15 cellular contexts compared by ENCODE assay signal in genomic region chr5:120152472-120152871, GRCh38.
DNase-seq lines count a peak whose midpoint lies in the region; FAIRE-seq and TF ChIP-seq lines count a peak whose summit lies in the region.
"Had no signal": no experiment of that assay in that cellular context is flagged by ENCODE, and none has a peak within 500 bp of the region (broad histone marks: within the 10 kb centered on the region; RNA-seq: fewer than 3 reads in every experiment).

No MANE protein-coding gene starts in this region.

- H3K4me3 ChIP-seq in choroid plexus epithelial cell (ENCODE audit: low read depth, low read length): no peak overlapping the region

- DNase-seq in COLO829 (ENCODE audit: low spot score) (peak; percentile 22), MV-4-11 (lab: John Stamatoyannopoulos, UW) (peak; percentile 73), choroid plexus epithelial cell (ENCODE audit: low read depth) (peak; percentile 89), myocyte (ENCODE audit: low read depth) (peak; percentile 63), GM20000 (ENCODE audit: low spot score) (no peak), GM19239 (ENCODE audit: insufficient read length, low spot score) (no peak), NCI-H748 (lab: John Stamatoyannopoulos, UW; ENCODE audit: unreplicated experiment) (no peak)
- no peak for DNase-seq in activated CD8-positive, alpha-beta memory T cell treated with anti-CD3 and anti-CD28 coated beads, Interleukin-2, amount 50 U/mL, for 4 hours
- DNase-seq: Caco-2; cortex of kidney; immature natural killer cell; NCI-H1436 treated with DMSO at 0.1 percent for 48 hours; OCI-M1; stimulated activated CD4-positive, alpha-beta T cell treated with anti-CD3 and anti-CD28 coated beads, Interleukin-4, amount 100 ng/mL, for 4 hours; WERI-Rb-1 had no signal

- TF ChIP-seq CTCF in choroid plexus epithelial cell (conservative IDR thresholded peaks at IDR 0.05; ENCODE audit: low read depth, low read length) (no peak), GM20000 (IDR thresholded peaks at IDR 0.05; ENCODE audit: extremely low read depth, missing control alignments) (no peak)

- no peak for FAIRE-seq in GM19239 (lab: Jason Lieb, UNC)

Comparison
In these comparisons a context has a peak if more than half of its experiments do, and no peak if none do; other contexts are left out.
1. DNase-seq: peak in COLO829 (single experiment), MV-4-11 (single experiment), choroid plexus epithelial cell (single experiment) and myocyte (single experiment); none in GM20000 (single experiment), GM19239 (single experiment), NCI-H748 (single experiment) and activated CD8-positive, alpha-beta memory T cell treated with anti-CD3 and anti-CD28 coated beads, Interleukin-2, amount 50 U/mL, for 4 hours (single experiment).